ENCODE assay signal across 27 cellular contexts in genomic region chr3:187836848-187837770, GRCh38.
A peak's percentile ranks its signal among the peaks of the same experiment; 100 is the strongest.
DNase-seq lines count a peak whose midpoint lies in the region; FAIRE-seq and TF ChIP-seq lines count a peak whose summit lies in the region.
"Had no signal": no experiment of that assay in that cellular context is flagged by ENCODE, and none has a peak within 500 bp of the region (broad histone marks: within the 10 kb centered on the region; RNA-seq: fewer than 3 reads in every experiment).

No MANE protein-coding gene starts in this region.

- H2BK120ac ChIP-seq in H1 (replicated peaks; ENCODE audit: low read depth, low read length), result no peak overlapping the region

- no peak overlapping the region for H3K4ac ChIP-seq in H1 (replicated peaks; ENCODE audit: insufficient read length, low read depth, low read length)

- 90% methylated on average over 8 of the region's 8 CpGs; no CpG with 5 or more reads in 1 of the 2 experiments for WGBS in H1 (ENCODE audit: extremely low coverage in 1 of 2, insufficient coverage in 1 of 2, insufficient read length in 1 of 2, insufficient replicate concordance in 2 of 2, low coverage in 1 of 2, low lambda C conversion rate in 2 of 2, missing lambda C conversion rate in 1 of 2), 2 experiments

- H3K27me3 ChIP-seq in H1 (replicated peaks in 1 of 4; ENCODE audit: control insufficient read depth in 3 of 4, extremely low read depth in 1 of 4, insufficient read depth in 3 of 4, low read length in 3 of 4), result no peaks in the 10 kb centered on the region
- no peaks in the 10 kb centered on the region for H3K27me3 ChIP-seq in osteoblast (ENCODE audit: insufficient read depth, low read length)
- H3K27me3 ChIP-seq: cardiac muscle cell, right atrium auricular region, suprapubic skin had no signal

- H3K4me2 ChIP-seq in H1 (ENCODE audit: insufficient read depth in 1 of 2, low read depth in 2 of 2, low read length in 2 of 2), result no peak overlapping the region; a peak in 1 of 4 replicates
- H3K4me2 ChIP-seq in osteoblast (ENCODE audit: insufficient read depth, low read length), result no peak overlapping the region

- H2BK12ac ChIP-seq in H1 (ENCODE audit: low read depth, low read length), result no peak overlapping the region

- H4K91ac ChIP-seq in H1 (replicated peaks; ENCODE audit: insufficient read length, low read length), result no peak overlapping the region

- H3K27ac ChIP-seq in H1 (ENCODE audit: low read depth, low read length), result no peak overlapping the region
- H3K27ac ChIP-seq in osteoblast (ENCODE audit: low read depth, low read length), result no peak overlapping the region
- H3K27ac ChIP-seq: cardiac muscle cell, left ventricle myocardium inferior, right atrium auricular region, suprapubic skin had no signal

- no peak overlapping the region for H3K14ac ChIP-seq in H1 (ENCODE audit: insufficient read length)

- H2AK5ac ChIP-seq in H1 (ENCODE audit: low read depth, low read length), result 0 out of 2 replicates have a peak overlapping the region, but pooled peaks have one; percentile 15

- POLR2A ChIA-PET in H1 (lab: Charles Lee; ENCODE audit: partially characterized antibody), result interaction anchor here (0.8 kb wide), 1 partner anchor 92 kb away, joined by 3 read pairs; the partner anchor contains the start of gene BCL6

- H3K79me2 ChIP-seq in H1 (ENCODE audit: control insufficient read depth in 1 of 2, insufficient read depth in 2 of 2, low read length in 2 of 2), result no peaks in the 10 kb centered on the region
- H3K79me2 ChIP-seq in osteoblast (ENCODE audit: insufficient read depth, low read length), result no peaks in the 10 kb centered on the region

- H4K20me1 ChIP-seq in H1 (replicated peaks in 1 of 2; ENCODE audit: control insufficient read depth in 1 of 2, insufficient read depth in 2 of 2, low read length in 2 of 2) (no peaks in the 10 kb centered on the region), osteoblast (ENCODE audit: insufficient read depth, low read length) (no peaks in the 10 kb centered on the region)

- CTCF ChIA-PET in H1 (lab: Charles Lee; ENCODE audit: partially characterized antibody) (interaction anchor here (0.6 to 2.1 kb wide), 8 partner anchors 27 to 560 kb away, joined by 3 to 7 read pairs (median 3); no protein-coding TSS in a partner anchor), Calu3 (lab: Charles Lee) (no interaction called here)

- no peak overlapping the region for H2BK15ac ChIP-seq in H1 (ENCODE audit: low read length)

- H3K9me3 ChIP-seq in H1 (ENCODE audit: insufficient read depth in 2 of 2, low read depth in 1 of 2, low read length in 1 of 2) (no peaks in the 10 kb centered on the region), osteoblast (ENCODE audit: low read depth, low read length) (no peaks in the 10 kb centered on the region)
- H3K9me3 ChIP-seq: suprapubic skin had no signal

- H4K5ac ChIP-seq in H1 (ENCODE audit: insufficient read length, low read depth, low read length), result no peak overlapping the region

- no peak for TF ChIP-seq POLR2A in H1 (IDR thresholded peaks at IDR 0.05; ENCODE audit: control extremely low read depth in 1 of 2, low read depth in 2 of 2, low read length in 2 of 2)

- no peaks in the 10 kb centered on the region for H3K36me3 Mint-ChIP-seq in Calu3 (ENCODE audit: insufficient read depth, unreplicated experiment)
- H3K36me3 Mint-ChIP-seq: IgD-negative memory B cell had no signal

- H3K79me1 ChIP-seq in H1 (ENCODE audit: low read depth, low read length), result no peaks in the 10 kb centered on the region

- H3K23me2 ChIP-seq in H1 (ENCODE audit: low read depth, low read length), result no peaks in the 10 kb centered on the region; the same call in 1 of the 2 replicates

- peaks cover 7% of the 10 kb centered on the region for H3K4me1 Mint-ChIP-seq in Calu3 (ENCODE audit: low read depth, unreplicated experiment)
- H3K4me1 Mint-ChIP-seq: IgD-negative memory B cell, naive B cell had no signal

- no peak overlapping the region for H4K8ac ChIP-seq in H1 (ENCODE audit: extremely low read depth, insufficient read depth, low read length)

- H3K9me3 Mint-ChIP-seq in Calu3 (ENCODE audit: low read depth, unreplicated experiment), result peaks cover 6% of the 10 kb centered on the region

- H2BK20ac ChIP-seq in H1 (ENCODE audit: low read length), result no peak overlapping the region

- H3K56ac ChIP-seq in H1 (replicated peaks; ENCODE audit: insufficient read length, low read depth, low read length), result no peak overlapping the region

- BruUV-seq in Calu3 (replicated peaks; lab: Mats Ljungman, UMichigan), result no TSS peak

- H3K4me3 ChIP-seq in H1 (ENCODE audit: extremely low read depth in 1 of 4, insufficient read depth in 2 of 4, low read depth in 3 of 4, low read length in 4 of 4) (no peak overlapping the region), osteoblast (ENCODE audit: insufficient read depth, low read length) (no peak overlapping the region)
- H3K4me3 ChIP-seq: cardiac muscle cell, left ventricle myocardium inferior, right atrium auricular region, suprapubic skin had no signal

- no peak for FAIRE-seq in H1 (lab: Jason Lieb, UNC)
- FAIRE-seq: D721Med, H54, islet of Langerhans, RCC 7860 had no signal

- H3K4me1 ChIP-seq in H1 (replicated peaks in 1 of 4; ENCODE audit: control insufficient read depth in 3 of 4, insufficient read depth in 4 of 4, low read length in 3 of 4) (no peaks in the 10 kb centered on the region), osteoblast (ENCODE audit: insufficient read depth, low read length) (peaks cover 12% of the 10 kb centered on the region)
- H3K4me1 ChIP-seq: left ventricle myocardium inferior, right atrium auricular region had no signal

- no peak overlapping the region for H2BK5ac ChIP-seq in H1 (ENCODE audit: low read depth, low read length)

- intact Hi-C loops in Calu3 (cut with micrococcal nuclease; ENCODE audit: unreplicated experiment), result no loop called here

- no peak for TF ChIP-seq RAD21 in H1 (IDR thresholded peaks at IDR 0.05 in 1 of 2, conservative IDR thresholded peaks at IDR 0.05 in 1 of 2; ENCODE audit: low read depth in 2 of 2, low read length in 2 of 2)

- no peak overlapping the region for H3K23ac ChIP-seq in H1 (ENCODE audit: insufficient read length)

- peaks cover 12% of the 10 kb centered on the region for H3K27me3 Mint-ChIP-seq in Calu3 (ENCODE audit: unreplicated experiment)
- H3K27me3 Mint-ChIP-seq: activated naive CD4-positive, alpha-beta T cell treated with anti-CD3 and anti-CD28 coated beads, Interleukin-2, amount 10 ng/mL, durations not matched to agents 7 days and 5 days; naive B cell had no signal

- H3K9ac ChIP-seq in H1 (replicated peaks in 1 of 4; ENCODE audit: extremely low read depth in 1 of 4, low read depth in 3 of 4, low read length in 3 of 4), result no peak overlapping the region

- H2AFZ ChIP-seq in H1 (ENCODE audit: low read length), result no peak overlapping the region
- H2AFZ ChIP-seq in osteoblast (ENCODE audit: low read length), result no peak overlapping the region

- H3K18ac ChIP-seq in H1 (ENCODE audit: extremely low read depth, low read length), result no peak overlapping the region

- DNase-seq in LHCN-M2 (ENCODE audit: low read depth) (peak; percentile 86), H1 (ENCODE audit: low read depth in 1 of 2, low spot score in 2 of 2) (peak in 1 of 2 experiments; percentile 14), osteoblast (ENCODE audit: insufficient read length, low spot score, missing footprints) (peak; percentile 38), OCI-M2 (lab: John Stamatoyannopoulos, UW; ENCODE audit: unreplicated experiment) (no peak), Calu3 (no peak), GM10266 (ENCODE audit: extremely low spot score) (no peak)
- no peak for DNase-seq in stimulated activated CD4-positive, alpha-beta T cell treated with anti-CD3 and anti-CD28 coated beads, Interleukin-4, amount 100 ng/mL, for 1 hour
- DNase-seq: activated CD4-positive, alpha-beta T cell treated with anti-CD3 and anti-CD28 coated beads, Interleukin-2, amount 50 U/mL, for 48 hours; activated naive CD4-positive, alpha-beta T cell treated with anti-CD3 and anti-CD28 coated beads, Interleukin-2, amount 10 ng/mL, durations not matched to agents 7 days and 5 days; CD4-positive, CD25-positive, alpha-beta regulatory T cell; left ventricle myocardium inferior; naive B cell; NCI-H1105; NCI-H2029 treated with DMSO at 0.1 percent for 48 hours; NCI-H2227 treated with DMSO at 0.1 percent for 48 hours; nucleus accumbens; SIG-M5; stimulated activated naive CD4-positive, alpha-beta T cell; SW 1271 had no signal

- TF ChIP-seq CTCF in H1 (IDR thresholded peaks at IDR 0.05; ENCODE audit: control extremely low read depth in 1 of 3, insufficient read depth in 1 of 3, low read depth in 1 of 3, low read length in 3 of 3) (no peak), osteoblast (IDR thresholded peaks at IDR 0.05; ENCODE audit: extremely low read depth, low read depth, low read length) (no peak), Calu3 (IDR thresholded peaks at IDR 0.05; ENCODE audit: unreplicated experiment) (no peak), GM10266 (IDR thresholded peaks at IDR 0.05; ENCODE audit: control insufficient read depth, insufficient read depth, low read depth, missing control alignments) (no peak)

- H3K27ac Mint-ChIP-seq in Calu3 (ENCODE audit: unreplicated experiment), result no peak overlapping the region
- H3K27ac Mint-ChIP-seq: activated naive CD4-positive, alpha-beta T cell treated with anti-CD3 and anti-CD28 coated beads, Interleukin-2, amount 10 ng/mL, durations not matched to agents 7 days and 5 days; CD4-positive, CD25-positive, alpha-beta regulatory T cell; IgD-negative memory B cell; naive B cell had no signal

- H3K36me3 ChIP-seq in H1 (ENCODE audit: control insufficient read depth in 2 of 4, insufficient read depth in 4 of 4, low read length in 3 of 4), result no peaks in the 10 kb centered on the region
- no peaks in the 10 kb centered on the region for H3K36me3 ChIP-seq in osteoblast (ENCODE audit: insufficient read depth, low read length)
- H3K36me3 ChIP-seq: cardiac muscle cell, left ventricle myocardium inferior, right atrium auricular region, suprapubic skin had no signal

- no peak overlapping the region for H3K4me3 Mint-ChIP-seq in Calu3 (ENCODE audit: low read depth, unreplicated experiment)
- H3K4me3 Mint-ChIP-seq: activated naive CD4-positive, alpha-beta T cell treated with anti-CD3 and anti-CD28 coated beads, Interleukin-2, amount 10 ng/mL, durations not matched to agents 7 days and 5 days; CD4-positive, CD25-positive, alpha-beta regulatory T cell; IgD-negative memory B cell; naive B cell had no signal

- no peak for TF ChIP-seq EP300 in H1 (IDR thresholded peaks at IDR 0.05; ENCODE audit: borderline replicate concordance in 1 of 2, low read depth in 2 of 2, low read length in 2 of 2)

TF ChIP-seq in H1, 55 proteins besides CTCF, POLR2A, EP300 and RAD21:
- no peak for TF ChIP-seq BRCA1 (IDR thresholded peaks at IDR 0.05; ENCODE audit: low read depth, low read length)
- no peak for TF ChIP-seq TCF12 (IDR thresholded peaks at IDR 0.05; ENCODE audit: low read depth, low read length)

Comparison
In these comparisons a context has a peak if more than half of its experiments do, and no peak if none do; other contexts are left out.
1. DNase-seq: peak in LHCN-M2 (single experiment) and osteoblast (single experiment); none in OCI-M2 (single experiment), stimulated activated CD4-positive, alpha-beta T cell treated with anti-CD3 and anti-CD28 coated beads, Interleukin-4, amount 100 ng/mL, for 1 hour (single experiment), Calu3 (single experiment) and GM10266 (single experiment).